Comparison of ENCODE assay signal across 2 cellular contexts in genomic region chr2:61862085-61862484, GRCh38.
TF ChIP-seq lines count a peak whose summit lies in the region.

No MANE protein-coding gene starts in this region.

TF ChIP-seq in HepG2, 621 proteins besides CTCF, POLR2A, EP300 and RAD21:
- TF ChIP-seq MAX (IDR thresholded peaks at IDR 0.05) = no peak
- no peak for TF ChIP-seq NKX3-1 (CRISPR knock-in tag; IDR thresholded peaks at IDR 0.05)
- no peak for TF ChIP-seq TSC22D2 (CRISPR knock-in tag; IDR thresholded peaks at IDR 0.05; ENCODE audit: borderline replicate concordance)
- no peak for TF ChIP-seq PPARG (CRISPR knock-in tag; conservative IDR thresholded peaks at IDR 0.05)
- TF ChIP-seq NCOA1 (CRISPR knock-in tag; IDR thresholded peaks at IDR 0.05) = no peak
- TF ChIP-seq ZNF224 (CRISPR knock-in tag; IDR thresholded peaks at IDR 0.05) = no peak
- TF ChIP-seq JUN (CRISPR knock-in tag; IDR thresholded peaks at IDR 0.05) = no peak
- no peak for TF ChIP-seq ZKSCAN8 (CRISPR knock-in tag; IDR thresholded peaks at IDR 0.05; ENCODE audit: borderline replicate concordance)
- TF ChIP-seq ZNF709 (CRISPR knock-in tag; IDR thresholded peaks at IDR 0.05) = peak; percentile 89

TF ChIP-seq in HEK293, 187 proteins besides CTCF, POLR2A, EP300 and RAD21:
- TF ChIP-seq ZNF10 (tag by site-specific recombination; IDR thresholded peaks at IDR 0.05) = no peak
- no peak for TF ChIP-seq ZFP69B (tag by site-specific recombination; IDR thresholded peaks at IDR 0.05)
- no peak for TF ChIP-seq ZFP3 (tag by site-specific recombination; IDR thresholded peaks at IDR 0.05; ENCODE audit: low read depth)
- TF ChIP-seq SETDB1 (IDR thresholded peaks at IDR 0.05; ENCODE audit: insufficient read length, low read length) = peak; percentile 55
- TF ChIP-seq GLIS1 (tag by site-specific recombination; IDR thresholded peaks at IDR 0.05) = no peak
- no peak for TF ChIP-seq ZNF558 (tag by site-specific recombination; IDR thresholded peaks at IDR 0.05)
- no peak for TF ChIP-seq ZNF23 (tag by site-specific recombination; IDR thresholded peaks at IDR 0.05; ENCODE audit: borderline replicate concordance)
- no peak for TF ChIP-seq ZNF610 (tag by site-specific recombination; IDR thresholded peaks at IDR 0.05; ENCODE audit: borderline replicate concordance)
- 0 out of 2 replicates have a peak, but pooled peaks have one; percentile 17 for TF ChIP-seq SCRT2 (tag by site-specific recombination; IDR thresholded peaks at IDR 0.05)
- no peak for TF ChIP-seq REST (tag by site-specific recombination; IDR thresholded peaks at IDR 0.05)
- TF ChIP-seq ZNF140 (tag by site-specific recombination; IDR thresholded peaks at IDR 0.05) = no peak
- TF ChIP-seq ZBTB1 (tag by site-specific recombination; IDR thresholded peaks at IDR 0.05) = no peak
- no peak for TF ChIP-seq HOXA7 (CRISPR knock-in tag; IDR thresholded peaks at IDR 0.05; ENCODE audit: borderline replicate concordance)
- no peak for TF ChIP-seq ZNF837 (tag by site-specific recombination; IDR thresholded peaks at IDR 0.05)
- no peak for TF ChIP-seq ZNF792 (tag by site-specific recombination; IDR thresholded peaks at IDR 0.05)
- TF ChIP-seq KLF1 (tag by site-specific recombination; IDR thresholded peaks at IDR 0.05) = no peak
- no peak for TF ChIP-seq ZBTB49 (tag by site-specific recombination; IDR thresholded peaks at IDR 0.05; ENCODE audit: low read depth)
- TF ChIP-seq SCRT1 (tag by site-specific recombination; IDR thresholded peaks at IDR 0.05; ENCODE audit: borderline replicate concordance) = peak; percentile 36; the same call in 1 of the 2 replicates
- TF ChIP-seq ZBTB21 (tag by site-specific recombination; IDR thresholded peaks at IDR 0.05) = no peak
- no peak for TF ChIP-seq ZBTB48 (tag by site-specific recombination; IDR thresholded peaks at IDR 0.05)
- no peak for TF ChIP-seq GLIS2 (tag by site-specific recombination; IDR thresholded peaks at IDR 0.05)
- TF ChIP-seq WT1 (tag by site-specific recombination; IDR thresholded peaks at IDR 0.05) = no peak
- no peak for TF ChIP-seq ZNF76 (tag by site-specific recombination; IDR thresholded peaks at IDR 0.05; ENCODE audit: borderline replicate concordance, low read depth)
- TF ChIP-seq ZNF18 (tag by site-specific recombination; IDR thresholded peaks at IDR 0.05) = no peak
- no peak for TF ChIP-seq ZNF777 (tag by site-specific recombination; IDR thresholded peaks at IDR 0.05; ENCODE audit: borderline replicate concordance)
- no peak for TF ChIP-seq ZNF24 (tag by site-specific recombination; IDR thresholded peaks at IDR 0.05)
- peak; percentile 90 for TF ChIP-seq ZNF133 (tag by site-specific recombination; IDR thresholded peaks at IDR 0.05)
- TF ChIP-seq ZNF692 (tag by site-specific recombination; IDR thresholded peaks at IDR 0.05) = no peak
- TF ChIP-seq ZNF555 (tag by site-specific recombination; conservative IDR thresholded peaks at IDR 0.05) = no peak
